In genomic region chr2:119011162-119011909, GRCh38 we compare ENCODE assay signal across 8 cellular contexts.
DNase-seq lines count a peak whose midpoint lies in the region; ATAC-seq and TF ChIP-seq lines count a peak whose summit lies in the region.

No MANE protein-coding gene starts in this region.

- POLR2A ChIA-PET in BJ (lab: Charles Lee), result no interaction called here

- H3K27ac ChIP-seq in lower lobe of right lung, result no peak overlapping the region

- peak; percentile 60 for TF ChIP-seq CTCF in BJ (IDR thresholded peaks at IDR 0.05; ENCODE audit: insufficient read depth, low read depth, low read length)
- peak; percentile 56 for TF ChIP-seq CTCF in lower lobe of right lung (IDR thresholded peaks at IDR 0.05)

- no peaks in the 10 kb centered on the region for H3K4me1 ChIP-seq in lower lobe of right lung

- H3K4me3 ChIP-seq in BJ (ENCODE audit: low read depth, low read length), result no peak overlapping the region
- H3K4me3 ChIP-seq in lower lobe of right lung, result no peak overlapping the region

- H3K27me3 ChIP-seq in BJ (ENCODE audit: control insufficient read depth, insufficient read depth, low read length) (peaks cover 2% of the 10 kb centered on the region), lower lobe of right lung (ENCODE audit: low read depth) (peaks cover 30% of the 10 kb centered on the region)

- H3K9me3 ChIP-seq in lower lobe of right lung, result no peaks in the 10 kb centered on the region

- DNase-seq in BJ (ENCODE audit: low read depth), result no peak
- peak; percentile 9 to 84 for DNase-seq in NCI-H526 (lab: John Stamatoyannopoulos, UW)
- peak; percentile 4 to 32 for DNase-seq in dermis microvascular lymphatic vessel endothelial cell (ENCODE audit: low read depth in 2 of 2)
- peak; percentile 66 for DNase-seq in lower lobe of right lung
- DNase-seq in activated naive CD4-positive, alpha-beta T cell treated with anti-CD3 and anti-CD28 coated beads, Interleukin-2, amount 50 U/mL, for 16 hours, result no peak
- DNase-seq in activated effector memory CD4-positive, alpha-beta T cell treated with Interleukin-2 at 50 U/mL for 16 hours, result no peak
- DNase-seq in SIG-M5 treated with dmso at 0.1 percent for 504 hours (lab: John Stamatoyannopoulos, UW; ENCODE audit: unreplicated experiment), result no peak

- intact Hi-C loops in lower lobe of right lung (cut with DNase I), result no loop called here

- ATAC-seq in GM19372 (IDR thresholded peaks at IDR 0.05; ENCODE audit: low read depth, unreplicated experiment) (peak; percentile 76), lower lobe of right lung (peak; percentile 85 to 88)

- CTCF ChIA-PET in BJ (lab: Yijun Ruan, JAX), result interaction anchor here (0.7 to 4.4 kb wide), 8 partner anchors 12 to 465 kb away, joined by 3 to 34 read pairs (median 4); no protein-coding TSS in a partner anchor

- H3K36me3 ChIP-seq in BJ (ENCODE audit: control insufficient read depth, insufficient read depth, low read length) (no peaks in the 10 kb centered on the region), lower lobe of right lung (no peaks in the 10 kb centered on the region)

Comparison
In these comparisons a context has a peak if more than half of its experiments do, and no peak if none do; other contexts are left out.
1. DNase-seq: peak in NCI-H526 (2 of 2), dermis microvascular lymphatic vessel endothelial cell (2 of 2) and lower lobe of right lung (single experiment); none in BJ (single experiment), activated naive CD4-positive, alpha-beta T cell treated with anti-CD3 and anti-CD28 coated beads, Interleukin-2, amount 50 U/mL, for 16 hours (single experiment), activated effector memory CD4-positive, alpha-beta T cell treated with Interleukin-2 at 50 U/mL for 16 hours (single experiment) and SIG-M5 treated with dmso at 0.1 percent for 504 hours (single experiment).